ENCODE assay signal across 24 cellular contexts in genomic region chr11:28117712-28118111, GRCh38.
"Had no signal": no experiment of that assay in that cellular context is flagged by ENCODE, and none has a peak within 500 bp of the region (broad histone marks: within the 10 kb centered on the region; RNA-seq: fewer than 3 reads in every experiment).

No MANE protein-coding gene starts in this region.

- DNase-seq: activated B cell treated with CpG ODN at 0.5 μM for 24 hours; activated CD4-positive, alpha-beta T cell treated with anti-CD3 and anti-CD28 coated beads for 36 hours; activated CD4-positive, alpha-beta T cell treated with anti-CD3 and anti-CD28 coated beads, Interleukin-2, amount 50 U/mL, for 4 hours; activated CD8-positive, alpha-beta memory T cell treated with anti-CD3 and anti-CD28 coated beads for 24 hours; activated CD8-positive, alpha-beta memory T cell treated with anti-CD3 and anti-CD28 coated beads, Interleukin-2, amount 50 U/mL, for 4 hours; activated naive CD4-positive, alpha-beta T cell treated with anti-CD3 and anti-CD28 coated beads for 36 hours; activated naive CD8-positive, alpha-beta T cell treated with anti-CD3 and anti-CD28 coated beads, Interleukin-2, amount 10 ng/mL, durations not matched to agents 7 days and 5 days; activated T-cell treated with anti-CD3 and anti-CD28 coated beads, Interleukin-2, amount 50 U/mL, for 4 hours; amniotic stem cell; cortex of kidney; foreskin melanocyte; immature natural killer cell; kidney glomerular epithelial cell; left ventricle myocardium inferior; nucleus accumbens; posterior cingulate gyrus; small intestine; stimulated activated CD4-positive, alpha-beta T cell treated with anti-CD3 and anti-CD28 coated beads, Interleukin-2, amount 100 ng/mL, for 24 hours; stomach; transverse colon had no signal

- H3K9me3 Mint-ChIP-seq: activated B cell treated with CpG ODN at 0.5 μM for 24 hours; activated naive CD4-positive, alpha-beta T cell treated with anti-CD3 and anti-CD28 coated beads for 36 hours; activated naive CD8-positive, alpha-beta T cell treated with anti-CD3 and anti-CD28 coated beads, Interleukin-2, amount 10 ng/mL, durations not matched to agents 7 days and 5 days; activated T-cell treated with anti-CD3 and anti-CD28 coated beads, Interleukin-2, amount 50 U/mL, for 4 hours; immature natural killer cell; nephron; stimulated activated memory B cell treated with anti-CD40 and anti-IgM and Interleukin-4, amounts not matched to agents 10 μg/mL and 1 μg/mL and 100 μg/mL, for 72 hours had no signal

- ATAC-seq: activated CD4-positive, alpha-beta T cell treated with anti-CD3 and anti-CD28 coated beads for 36 hours; activated T-cell treated with anti-CD3 and anti-CD28 coated beads, Interleukin-2, amount 50 U/mL, for 4 hours; sciatic nerve; stimulated activated memory B cell treated with anti-CD40 and anti-IgM and Interleukin-4, amounts not matched to agents 10 μg/mL and 1 μg/mL and 100 μg/mL, for 72 hours had no signal

- H3K4me3 Mint-ChIP-seq: activated B cell treated with CpG ODN at 0.5 μM for 24 hours; activated CD4-positive, alpha-beta T cell treated with anti-CD3 and anti-CD28 coated beads for 36 hours; activated naive CD4-positive, alpha-beta T cell treated with anti-CD3 and anti-CD28 coated beads for 36 hours; activated naive CD8-positive, alpha-beta T cell treated with anti-CD3 and anti-CD28 coated beads, Interleukin-2, amount 10 ng/mL, durations not matched to agents 7 days and 5 days; activated T-cell treated with anti-CD3 and anti-CD28 coated beads, Interleukin-2, amount 50 U/mL, for 4 hours; immature natural killer cell; nephron; stimulated activated memory B cell treated with anti-CD40 and anti-IgM and Interleukin-4, amounts not matched to agents 10 μg/mL and 1 μg/mL and 100 μg/mL, for 72 hours had no signal

- H3K27ac ChIP-seq: left ventricle myocardium inferior, stomach, suprapubic skin, transverse colon had no signal

- H3K36me3 ChIP-seq: transverse colon had no signal

- H3K27me3 Mint-ChIP-seq: activated B cell treated with CpG ODN at 0.5 μM for 24 hours; activated CD4-positive, alpha-beta T cell treated with anti-CD3 and anti-CD28 coated beads for 36 hours; activated naive CD8-positive, alpha-beta T cell treated with anti-CD3 and anti-CD28 coated beads, Interleukin-2, amount 10 ng/mL, durations not matched to agents 7 days and 5 days; stimulated activated memory B cell treated with anti-CD40 and anti-IgM and Interleukin-4, amounts not matched to agents 10 μg/mL and 1 μg/mL and 100 μg/mL, for 72 hours had no signal

- H3K27ac Mint-ChIP-seq: activated B cell treated with CpG ODN at 0.5 μM for 24 hours; activated CD4-positive, alpha-beta T cell treated with anti-CD3 and anti-CD28 coated beads for 36 hours; activated naive CD4-positive, alpha-beta T cell treated with anti-CD3 and anti-CD28 coated beads for 36 hours; activated naive CD8-positive, alpha-beta T cell treated with anti-CD3 and anti-CD28 coated beads, Interleukin-2, amount 10 ng/mL, durations not matched to agents 7 days and 5 days; nephron; stimulated activated memory B cell treated with anti-CD40 and anti-IgM and Interleukin-4, amounts not matched to agents 10 μg/mL and 1 μg/mL and 100 μg/mL, for 72 hours had no signal

- H3K9me3 ChIP-seq: left ventricle myocardium inferior, stomach, suprapubic skin, transverse colon had no signal

- H3K4me3 ChIP-seq: left ventricle myocardium inferior, stomach, suprapubic skin, transverse colon had no signal

- H3K4me1 ChIP-seq: suprapubic skin had no signal

- H3K27me3 ChIP-seq: stomach, suprapubic skin, transverse colon had no signal
